ENCODE assay signal across 25 cellular contexts in the genomic region with DNA sequence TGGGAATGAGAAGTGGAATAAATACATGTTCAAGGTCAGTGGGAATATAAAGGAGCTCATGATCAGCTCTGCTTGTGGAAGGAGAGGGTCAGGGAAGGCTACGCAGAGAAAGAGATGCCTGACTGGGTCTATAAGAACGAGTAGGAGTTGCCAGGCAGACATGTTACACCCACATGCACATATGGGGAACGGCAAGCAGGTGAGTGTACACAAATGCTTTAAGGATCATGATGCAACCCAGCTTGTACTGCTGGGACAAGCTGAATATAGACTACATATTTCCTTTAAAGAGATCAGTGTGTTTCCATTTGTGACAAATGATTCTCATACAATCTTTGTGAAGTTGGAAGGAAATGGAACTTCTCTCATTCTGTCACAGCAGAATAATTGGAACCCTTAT.
"Had no signal": no experiment of that assay in that cellular context is flagged by ENCODE, and none has a peak within 500 bp of the region (broad histone marks: within the 10 kb centered on the region; RNA-seq: fewer than 3 reads in every experiment).

No MANE protein-coding gene starts in this region.

- H3K4me3 ChIP-seq: neural progenitor cell, ovary, psoas muscle, right lobe of liver, sigmoid colon, stomach, thoracic aorta, thyroid gland, tibial nerve, upper lobe of left lung, vagina had no signal

- H3K9me3 ChIP-seq: ovary, psoas muscle, right lobe of liver, sigmoid colon, stomach, thoracic aorta, thyroid gland, tibial nerve, upper lobe of left lung, vagina had no signal

- FAIRE-seq: small intestine, urothelium cell line had no signal

- H3K4me1 ChIP-seq: neural progenitor cell, parathyroid adenoma, psoas muscle, right lobe of liver, stomach, thyroid gland, tibial nerve, upper lobe of left lung, vagina had no signal

- DNase-seq: occipital lobe; ovary; posterior cingulate gyrus; psoas muscle; right cardiac atrium; right lobe of liver; sigmoid colon; small intestine; stimulated activated CD4-positive, alpha-beta T cell treated with anti-CD3 and anti-CD28 coated beads, Interleukin-15, amount 100 ng/mL, for 24 hours; stimulated activated CD4-positive, alpha-beta T cell treated with anti-CD3 and anti-CD28 coated beads, Interleukin-2, amount 100 ng/mL, for 24 hours; stimulated activated CD4-positive, alpha-beta T cell treated with anti-CD3 and anti-CD28 coated beads, Interleukin-2, amount 100 ng/mL, for 48 hours; stimulated activated CD4-positive, alpha-beta T cell treated with anti-CD3 and anti-CD28 coated beads, Interleukin-4, amount 100 ng/mL, for 24 hours; stimulated activated naive B cell treated with anti-CD40 and anti-IgM and Interleukin-4, amounts not matched to agents 10 μg/mL and 1 μg/mL and 100 μg/mL, for 72 hours; stimulated activated naive CD4-positive, alpha-beta T cell treated with Interleukin-2 at 50 U/mL for 16 hours; stomach; thyroid gland; trophoblast cell; upper lobe of left lung had no signal

- ATAC-seq: psoas muscle; right cardiac atrium; right lobe of liver; stimulated activated effector memory CD8-positive, alpha-beta T cell treated with anti-CD3 and anti-CD28 coated beads, Interleukin-12 subunit alpha, Interleukin-12 subunit beta, amount 100 ng/mL, for 72 hours; stimulated activated naive B cell treated with anti-CD40 and anti-IgM and Interleukin-4, amounts not matched to agents 10 μg/mL and 1 μg/mL and 100 μg/mL, for 72 hours had no signal

- H3K4me2 ChIP-seq: neural progenitor cell had no signal

- H3K27ac ChIP-seq: neural progenitor cell, ovary, parathyroid adenoma, psoas muscle, right lobe of liver, sigmoid colon, stomach, thoracic aorta, thyroid gland, tibial nerve, upper lobe of left lung, vagina had no signal
